In genomic region chr7:78510580-78511188, GRCh38 we compare ENCODE assay signal across 9 cellular contexts.
A peak's percentile ranks its signal among the peaks of the same experiment; 100 is the strongest.
DNase-seq lines count a peak whose midpoint lies in the region; ATAC-seq and TF ChIP-seq lines count a peak whose summit lies in the region.
"Had no signal": no experiment of that assay in that cellular context is flagged by ENCODE, and none has a peak within 500 bp of the region (broad histone marks: within the 10 kb centered on the region; RNA-seq: fewer than 3 reads in every experiment).

No MANE protein-coding gene starts in this region.

- H3K36me3 Mint-ChIP-seq in GM23338 (ENCODE audit: low read depth) (no peaks in the 10 kb centered on the region; the same call in 2 of the 3 replicates), WTC11 (no peaks in the 10 kb centered on the region)
- H3K36me3 Mint-ChIP-seq in activated CD4-positive, alpha-beta T cell treated with anti-CD3 and anti-CD28 coated beads, Interleukin-2, amount 10 ng/mL, durations not matched to agents 24 days and 14 days (ENCODE audit: low read depth): no peaks in the 10 kb centered on the region

- H3K9me2 ChIP-seq in GM23338 (ENCODE audit: insufficient read depth): no peaks in the 10 kb centered on the region

- H3K4me3 Mint-ChIP-seq in GM23338 (no peak overlapping the region), WTC11 (no peak overlapping the region)
- H3K4me3 Mint-ChIP-seq in activated CD4-positive, alpha-beta T cell treated with anti-CD3 and anti-CD28 coated beads, Interleukin-2, amount 10 ng/mL, durations not matched to agents 24 days and 14 days: no peak overlapping the region
- H3K4me3 Mint-ChIP-seq: T-helper 1 cell treated with Interleukin-12 subunit alpha and Interleukin-12 subunit beta and Interleukin-4 antibody, amounts not matched to agents 30 μg/mL and 1 μg/mL, for 36 hours had no signal

- H3K36me3 ChIP-seq in GM23338 (ENCODE audit: insufficient read depth) (no peaks in the 10 kb centered on the region), upper lobe of left lung (no peaks in the 10 kb centered on the region)

- H3K27ac ChIP-seq in GM23338 (ENCODE audit: low read depth) (no peak overlapping the region), upper lobe of left lung (no peak overlapping the region)

- no peak overlapping the region for H3K4me3 ChIP-seq in GM23338
- H3K4me3 ChIP-seq in upper lobe of left lung: no peak overlapping the region

- H2AFZ ChIP-seq in GM23338: no peak overlapping the region

- peak; percentile 56 for DNase-seq in ELR (ENCODE audit: low read depth)
- DNase-seq in GM23338 (ENCODE audit: low spot score): peak; percentile 81
- peak; percentile 56 for DNase-seq in NCI-H1092 treated with DMSO at 0.1 percent for 48 hours (lab: John Stamatoyannopoulos, UW)
- peak; percentile 55 for DNase-seq in WTC11 (ENCODE audit: low spot score)
- peak; percentile 49 for DNase-seq in iris pigment epithelial cell (ENCODE audit: low read depth)
- DNase-seq in upper lobe of left lung: no peak
- DNase-seq in activated CD4-positive, alpha-beta T cell treated with anti-CD3 and anti-CD28 coated beads, Interleukin-2, amount 10 ng/mL, durations not matched to agents 24 days and 14 days: no peak
- DNase-seq in GOT3 (lab: John Stamatoyannopoulos, UW): no peak

- TF ChIP-seq CTCF in GM23338 (conservative IDR thresholded peaks at IDR 0.05; ENCODE audit: low read depth in 2 of 2): peak; percentile 87 to 93
- TF ChIP-seq CTCF in WTC11 (IDR thresholded peaks at IDR 0.05): peak; percentile 69
- peak in 5 of 6 experiments; percentile 12 to 46 (median 37) for TF ChIP-seq CTCF in upper lobe of left lung (IDR thresholded peaks at IDR 0.05)

- H3K4me1 ChIP-seq in GM23338 (ENCODE audit: insufficient read depth) (peaks cover 15% of the 10 kb centered on the region; the same call in 1 of the 2 replicates), upper lobe of left lung (no peaks in the 10 kb centered on the region)

- CTCF ChIA-PET in WTC11 (lab: Charles Lee): interaction anchor here (0.6 to 1.3 kb wide), 12 partner anchors 17 to 772 kb away, joined by 3 to 10 read pairs (median 3); no protein-coding TSS in a partner anchor

- H3K79me2 ChIP-seq in GM23338 (replicated peaks; ENCODE audit: insufficient read depth): no peaks in the 10 kb centered on the region

- 0 to 5% methylated on average over 2 of the region's 2 CpGs for WGBS in upper lobe of left lung, 2 donors

- no peaks in the 10 kb centered on the region for H4K20me1 ChIP-seq in GM23338 (replicated peaks; ENCODE audit: insufficient read depth)

- POLR2A ChIA-PET in WTC11 (lab: Charles Lee): no interaction called here

- H3K27me3 Mint-ChIP-seq in GM23338 (ENCODE audit: insufficient read depth, low read depth, poor library complexity): peaks cover 4% of the 10 kb centered on the region
- no peaks in the 10 kb centered on the region for H3K27me3 Mint-ChIP-seq in WTC11 (ENCODE audit: low read depth)
- no peaks in the 10 kb centered on the region for H3K27me3 Mint-ChIP-seq in activated CD4-positive, alpha-beta T cell treated with anti-CD3 and anti-CD28 coated beads, Interleukin-2, amount 10 ng/mL, durations not matched to agents 24 days and 14 days

- intact Hi-C loops in activated CD4-positive, alpha-beta T cell treated with anti-CD3 and anti-CD28 coated beads, Interleukin-2, amount 10 ng/mL, durations not matched to agents 24 days and 14 days (cut with micrococcal nuclease): no loop called here

- H3K4me2 ChIP-seq in GM23338: no peak overlapping the region

- H3K27ac Mint-ChIP-seq in GM23338: no peak overlapping the region; the same call in 1 of the 2 replicates
- no peak overlapping the region; the same call in 1 of the 2 replicates for H3K27ac Mint-ChIP-seq in WTC11
- H3K27ac Mint-ChIP-seq in activated CD4-positive, alpha-beta T cell treated with anti-CD3 and anti-CD28 coated beads, Interleukin-2, amount 10 ng/mL, durations not matched to agents 24 days and 14 days: no peak overlapping the region
- H3K27ac Mint-ChIP-seq: T-helper 1 cell treated with Interleukin-12 subunit alpha and Interleukin-12 subunit beta and Interleukin-4 antibody, amounts not matched to agents 30 μg/mL and 1 μg/mL, for 36 hours had no signal

- no peaks in the 10 kb centered on the region for H3K9me3 Mint-ChIP-seq in GM23338
- no peaks in the 10 kb centered on the region for H3K9me3 Mint-ChIP-seq in WTC11
- H3K9me3 Mint-ChIP-seq in activated CD4-positive, alpha-beta T cell treated with anti-CD3 and anti-CD28 coated beads, Interleukin-2, amount 10 ng/mL, durations not matched to agents 24 days and 14 days: no peaks in the 10 kb centered on the region
- H3K9me3 Mint-ChIP-seq: T-helper 1 cell treated with Interleukin-12 subunit alpha and Interleukin-12 subunit beta and Interleukin-4 antibody, amounts not matched to agents 30 μg/mL and 1 μg/mL, for 36 hours had no signal

- H3F3A ChIP-seq in GM23338 (replicated peaks; ENCODE audit: low read depth): no peaks in the 10 kb centered on the region

- no peak for TF ChIP-seq EP300 in upper lobe of left lung (IDR thresholded peaks at IDR 0.05)

- no peaks in the 10 kb centered on the region for H3K27me3 ChIP-seq in GM23338 (ENCODE audit: insufficient read depth)
- no peaks in the 10 kb centered on the region for H3K27me3 ChIP-seq in upper lobe of left lung

- peak; percentile 78 for ATAC-seq in GM23338
- ATAC-seq in WTC11: peak; percentile 86
- ATAC-seq in upper lobe of left lung (ENCODE audit: low FRiP score in 2 of 2): no peak

- H3K4me1 Mint-ChIP-seq in GM23338 (peaks cover 22% of the 10 kb centered on the region), WTC11 (peaks cover 29% of the 10 kb centered on the region)
- H3K4me1 Mint-ChIP-seq in activated CD4-positive, alpha-beta T cell treated with anti-CD3 and anti-CD28 coated beads, Interleukin-2, amount 10 ng/mL, durations not matched to agents 24 days and 14 days: no peaks in the 10 kb centered on the region

- H3K9me3 ChIP-seq in upper lobe of left lung: no peaks in the 10 kb centered on the region

- no peak for TF ChIP-seq POLR2A in upper lobe of left lung (IDR thresholded peaks at IDR 0.05)

TF ChIP-seq in GM23338, 12 proteins besides CTCF, POLR2A, EP300 and RAD21 (continues in another document):
- TF ChIP-seq JUNB (IDR thresholded peaks at IDR 0.05; ENCODE audit: unreplicated experiment) (no peak), REST (IDR thresholded peaks at IDR 0.05; ENCODE audit: unreplicated experiment) (no peak), POLR2AphosphoS5 (IDR thresholded peaks at IDR 0.05; ENCODE audit: low read depth) (no peak)

TF ChIP-seq in WTC11, 78 proteins besides CTCF, POLR2A, EP300 and RAD21 (continues in another document):
- no peak for TF ChIP-seq CREB1 (CRISPR knock-in tag; IDR thresholded peaks at IDR 0.05)
- TF ChIP-seq ZNF121 (CRISPR knock-in tag; IDR thresholded peaks at IDR 0.05): no peak
- no peak for TF ChIP-seq GRHL2 (CRISPR knock-in tag; IDR thresholded peaks at IDR 0.05; ENCODE audit: insufficient replicate concordance, severe bottlenecking)
- no peak for TF ChIP-seq JAZF1 (CRISPR knock-in tag; IDR thresholded peaks at IDR 0.05)
- no peak for TF ChIP-seq ZNF219 (CRISPR knock-in tag; IDR thresholded peaks at IDR 0.05; ENCODE audit: borderline replicate concordance)
- TF ChIP-seq SP1 (CRISPR knock-in tag; conservative IDR thresholded peaks at IDR 0.05): no peak
- no peak for TF ChIP-seq NR2C2 (CRISPR knock-in tag; IDR thresholded peaks at IDR 0.05)
- no peak for TF ChIP-seq SMAD4 (CRISPR knock-in tag; IDR thresholded peaks at IDR 0.05)
- TF ChIP-seq CDX4 (CRISPR knock-in tag; IDR thresholded peaks at IDR 0.05; ENCODE audit: borderline replicate concordance): no peak
- no peak for TF ChIP-seq AFF4 (CRISPR knock-in tag; IDR thresholded peaks at IDR 0.05; ENCODE audit: borderline replicate concordance)
- TF ChIP-seq MLX (CRISPR knock-in tag; IDR thresholded peaks at IDR 0.05): no peak
- TF ChIP-seq ZBTB21 (CRISPR knock-in tag; IDR thresholded peaks at IDR 0.05; ENCODE audit: borderline replicate concordance): no peak

Comparison
In these comparisons a context has a peak if more than half of its experiments do, and no peak if none do; other contexts are left out.
1. DNase-seq: peak in ELR (single experiment), GM23338 (single experiment), NCI-H1092 treated with DMSO at 0.1 percent for 48 hours (single experiment), WTC11 (single experiment) and iris pigment epithelial cell (single experiment); none in upper lobe of left lung (0 of 2), activated CD4-positive, alpha-beta T cell treated with anti-CD3 and anti-CD28 coated beads, Interleukin-2, amount 10 ng/mL, durations not matched to agents 24 days and 14 days (single experiment) and GOT3 (single experiment).
2. ATAC-seq: peak in GM23338 (single experiment) and WTC11 (single experiment); none in upper lobe of left lung (0 of 2).
3. CTCF ChIP-seq: peak in every context shown above with its lines; median percentile 90 in GM23338; 69 in WTC11; 37 in upper lobe of left lung.